13 cellular contexts compared by ENCODE assay signal in the genomic region with DNA sequence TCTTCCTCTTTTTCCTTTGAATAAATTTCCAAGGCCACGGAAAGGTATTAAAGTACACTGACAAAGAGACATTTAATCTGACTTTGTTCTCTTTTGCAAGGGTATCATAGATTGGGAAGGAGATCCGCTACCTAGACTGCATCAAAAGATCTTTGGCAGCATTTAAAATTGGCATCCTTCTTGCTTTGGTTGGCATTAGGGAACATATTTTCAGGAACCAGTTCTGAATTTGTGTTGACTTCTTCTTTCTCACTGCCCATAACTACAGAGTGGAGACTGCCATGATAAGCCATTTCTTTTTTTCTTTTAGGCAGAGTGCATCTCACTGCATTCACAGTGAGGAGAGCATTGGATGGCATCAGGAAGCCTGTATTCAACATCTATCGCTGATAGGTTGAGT.
DNase-seq lines count a peak whose midpoint lies in the region; ATAC-seq, FAIRE-seq and TF ChIP-seq lines count a peak whose summit lies in the region.
"Had no signal": no experiment of that assay in that cellular context is flagged by ENCODE, and none has a peak within 500 bp of the region (broad histone marks: within the 10 kb centered on the region; RNA-seq: fewer than 3 reads in every experiment).

No MANE protein-coding gene starts in this region.

- no peaks in the 10 kb centered on the region for H4K20me1 ChIP-seq in GM12878 (ENCODE audit: control insufficient read depth, insufficient read depth)

- H3K4me3 ChIP-seq in CD4-positive, CD25-positive, alpha-beta regulatory T cell (ENCODE audit: low read depth, low read length): no peak overlapping the region
- H3K4me3 ChIP-seq in GM12878: no peak overlapping the region

- WGBS in GM12878 (ENCODE audit: insufficient coverage, insufficient replicate concordance, low lambda C conversion rate, missing lambda C conversion rate): 96% methylated on average over 3 of the region's 3 CpGs

- no peak overlapping the region for H2AFZ ChIP-seq in GM12878 (ENCODE audit: control insufficient read depth, low read depth, low read length)

- no peaks in the 10 kb centered on the region for H3K36me3 Mint-ChIP-seq in CD4-positive, CD25-positive, alpha-beta regulatory T cell
- H3K36me3 Mint-ChIP-seq in IgD-negative memory B cell (no peaks in the 10 kb centered on the region), neural crest cell (ENCODE audit: low read depth) (peaks cover 6% of the 10 kb centered on the region)

- BruUV-seq in GM12878 (replicated peaks; lab: Mats Ljungman, UMichigan): no TSS peak

- no peak overlapping the region for H3K27ac ChIP-seq in CD4-positive, CD25-positive, alpha-beta regulatory T cell (ENCODE audit: insufficient read depth, low read length, poor library complexity, severe bottlenecking)
- no peak overlapping the region for H3K27ac ChIP-seq in GM12878 (ENCODE audit: control insufficient read depth, insufficient read depth)

- peaks cover 37 to 82% (median 73%) of the 10 kb centered on the region in 4 donors for H3K4me1 Mint-ChIP-seq in CD4-positive, CD25-positive, alpha-beta regulatory T cell
- H3K4me1 Mint-ChIP-seq in IgD-negative memory B cell (peaks cover 53 to 69% (median 56%) of the 10 kb centered on the region in 3 donors), neural crest cell (peaks cover 54% of the 10 kb centered on the region)

- peak overlapping the region; percentile 83; the same call in 1 of the 2 replicates for H3K4me2 ChIP-seq in GM12878 (ENCODE audit: control insufficient read depth, insufficient read depth)

- H3K9ac ChIP-seq in GM12878 (ENCODE audit: control insufficient read depth, insufficient read depth, low read length): no peak overlapping the region

- TF ChIP-seq POLR2A in GM12878 (IDR thresholded peaks at IDR 0.05; ENCODE audit: low read depth, low read length): no peak

- peak overlapping the region; percentile 60 to 95 (median 67) for H3K27ac Mint-ChIP-seq in CD4-positive, CD25-positive, alpha-beta regulatory T cell
- peak overlapping the region; percentile 66 to 97 (median 69) for H3K27ac Mint-ChIP-seq in IgD-negative memory B cell
- H3K27ac Mint-ChIP-seq in neural crest cell (ENCODE audit: unreplicated experiment): peak overlapping the region; percentile 39

- H3K9me3 ChIP-seq in CD4-positive, CD25-positive, alpha-beta regulatory T cell (ENCODE audit: control insufficient read depth in 2 of 2, low read length in 2 of 2): no peaks in the 10 kb centered on the region
- H3K9me3 ChIP-seq in GM12878 (replicated peaks; ENCODE audit: control insufficient read depth, insufficient read depth, low read length): no peaks in the 10 kb centered on the region

- CTCF ChIA-PET in GM12878 (lab: Yijun Ruan, JAX): interaction anchor here (1.1 to 1.2 kb wide), 3 partner anchors 10 to 50 kb away, joined by 3 to 5 read pairs (median 4); no protein-coding TSS in a partner anchor

- SMC1A ChIA-PET in GM12878 (lab: Charles Lee; ENCODE audit: uncharacterized antibody, unreplicated experiment): interaction anchor here (0.8 to 2.0 kb wide), 6 partner anchors 10 to 68 kb away, joined by 3 to 10 read pairs (median 4); no protein-coding TSS in a partner anchor

- peaks cover 42% of the 10 kb centered on the region for H3K79me2 ChIP-seq in GM12878 (ENCODE audit: control insufficient read depth, insufficient read depth, low read length)

- no peak for FAIRE-seq in GM12878 (lab: Jason Lieb, UNC)

- H3K4me3 Mint-ChIP-seq in CD4-positive, CD25-positive, alpha-beta regulatory T cell: peak overlapping the region in 1 of 4 donors; percentile 12
- H3K4me3 Mint-ChIP-seq in IgD-negative memory B cell (peak overlapping the region in 3 of 4 donors; percentile 75 to 93 (median 82)), neural crest cell (peak overlapping the region; percentile 27)
- H3K4me3 Mint-ChIP-seq: activated T-helper 1 cell treated with anti-CD3 and anti-CD28 coated beads, Interleukin-12 subunit alpha, Interleukin-12 subunit beta, Interleukin-2, Interleukin-4 antibody, amounts not matched to agents 30 ng/mL and 10 ng/mL and 1 ng/mL, durations not matched to agents 14 hours and 24 hours and 36 hours had no signal

- no peak for TF ChIP-seq RAD21 in GM12878 (IDR thresholded peaks at IDR 0.05; ENCODE audit: insufficient read depth, low read depth, low read length)

- RAD21 ChIA-PET in GM12878 (lab: Charles Lee; ENCODE audit: unreplicated experiment): interaction anchor here (0.6 to 1.5 kb wide), 3 partner anchors 11 to 52 kb away, joined by 3 to 4 read pairs (median 3); no protein-coding TSS in a partner anchor

- TF ChIP-seq CTCF in GM12878 (IDR thresholded peaks at IDR 0.05 in 2 of 3, conservative IDR thresholded peaks at IDR 0.05 in 1 of 3; ENCODE audit: control insufficient read depth in 2 of 3, extremely low read depth in 1 of 3, insufficient read depth in 1 of 3, low read depth in 3 of 3, low read length in 3 of 3): no peak
- no peak for TF ChIP-seq CTCF in neural crest cell (conservative IDR thresholded peaks at IDR 0.05)

- peaks cover 41% of the 10 kb centered on the region for H3K4me1 ChIP-seq in CD4-positive, CD25-positive, alpha-beta regulatory T cell (ENCODE audit: control insufficient read depth, insufficient read depth, low read length, poor library complexity, severe bottlenecking)
- peaks cover 49% of the 10 kb centered on the region for H3K4me1 ChIP-seq in GM12878 (ENCODE audit: control insufficient read depth, insufficient read depth, low read length)

- intact Hi-C loops in GM12878 (cut with micrococcal nuclease; ENCODE audit: unreplicated experiment): loop anchor here (2.0 kb wide), 1 partner anchor 14 kb away; no protein-coding TSS in a partner anchor

- TF ChIP-seq EP300 in GM12878 (IDR thresholded peaks at IDR 0.05; ENCODE audit: borderline replicate concordance in 1 of 2, control insufficient read depth in 1 of 2, low read depth in 2 of 2, low read length in 2 of 2): no peak

- no peaks in the 10 kb centered on the region for H3K36me3 ChIP-seq in CD4-positive, CD25-positive, alpha-beta regulatory T cell (ENCODE audit: control insufficient read depth, insufficient read depth, low read length)
- no peaks in the 10 kb centered on the region for H3K36me3 ChIP-seq in GM12878 (ENCODE audit: control insufficient read depth in 2 of 2, insufficient read depth in 2 of 2, low read length in 1 of 2)

- no peaks in the 10 kb centered on the region for H3K27me3 Mint-ChIP-seq in CD4-positive, CD25-positive, alpha-beta regulatory T cell
- H3K27me3 Mint-ChIP-seq in IgD-negative memory B cell (no peaks in the 10 kb centered on the region), neural crest cell (ENCODE audit: low read depth) (no peaks in the 10 kb centered on the region)

- ATAC-seq in CD4-positive, CD25-positive, alpha-beta regulatory T cell (ENCODE audit: low read depth in 2 of 2): no peak
- ATAC-seq in GM12878 (no peak), HG03139 (IDR thresholded peaks at IDR 0.05; ENCODE audit: unreplicated experiment) (no peak)
- ATAC-seq: right cardiac atrium had no signal

- in situ Hi-C loops in GM12878 (cut with MboI): no loop called here

- no peak for DNase-seq in CD4-positive, CD25-positive, alpha-beta regulatory T cell
- DNase-seq in GM12878 (ENCODE audit: low read depth, low spot score): no peak
- no peak for DNase-seq in neural crest cell (ENCODE audit: low read depth, low spot score)
- no peak for DNase-seq in DMS153 treated with DMSO at 0.1 percent for 48 hours (lab: John Stamatoyannopoulos, UW; ENCODE audit: unreplicated experiment)
- no peak for DNase-seq in NCI-H1092 (lab: John Stamatoyannopoulos, UW)
- DNase-seq in activated gamma-delta T cell (lab: John Stamatoyannopoulos, UW): no peak
- DNase-seq: activated CD4-positive, CD25-positive, alpha-beta regulatory T cell; COR-L47; NCI-H524; right cardiac atrium had no signal

- no peaks in the 10 kb centered on the region for H3K9me3 Mint-ChIP-seq in CD4-positive, CD25-positive, alpha-beta regulatory T cell
- H3K9me3 Mint-ChIP-seq in IgD-negative memory B cell (no peaks in the 10 kb centered on the region), neural crest cell (peaks cover 5% of the 10 kb centered on the region)
- H3K9me3 Mint-ChIP-seq: activated T-helper 1 cell treated with anti-CD3 and anti-CD28 coated beads, Interleukin-12 subunit alpha, Interleukin-12 subunit beta, Interleukin-2, Interleukin-4 antibody, amounts not matched to agents 30 ng/mL and 10 ng/mL and 1 ng/mL, durations not matched to agents 14 hours and 24 hours and 36 hours had no signal

- H3K27me3 ChIP-seq in CD4-positive, CD25-positive, alpha-beta regulatory T cell (ENCODE audit: control insufficient read depth, insufficient read depth, low read length): no peaks in the 10 kb centered on the region
- H3K27me3 ChIP-seq in GM12878 (replicated peaks in 1 of 2; ENCODE audit: control insufficient read depth in 2 of 2, insufficient read depth in 2 of 2, low read length in 1 of 2): no peaks in the 10 kb centered on the region

- POLR2A ChIA-PET in GM12878 (lab: Charles Lee): interaction anchor here (1.6 kb wide), 1 partner anchor 9 kb away, joined by 4 read pairs; no protein-coding TSS in a partner anchor

TF ChIP-seq in GM12878, 131 proteins besides CTCF, POLR2A, EP300 and RAD21 (continues in another document):
- TF ChIP-seq, protein P1, sequence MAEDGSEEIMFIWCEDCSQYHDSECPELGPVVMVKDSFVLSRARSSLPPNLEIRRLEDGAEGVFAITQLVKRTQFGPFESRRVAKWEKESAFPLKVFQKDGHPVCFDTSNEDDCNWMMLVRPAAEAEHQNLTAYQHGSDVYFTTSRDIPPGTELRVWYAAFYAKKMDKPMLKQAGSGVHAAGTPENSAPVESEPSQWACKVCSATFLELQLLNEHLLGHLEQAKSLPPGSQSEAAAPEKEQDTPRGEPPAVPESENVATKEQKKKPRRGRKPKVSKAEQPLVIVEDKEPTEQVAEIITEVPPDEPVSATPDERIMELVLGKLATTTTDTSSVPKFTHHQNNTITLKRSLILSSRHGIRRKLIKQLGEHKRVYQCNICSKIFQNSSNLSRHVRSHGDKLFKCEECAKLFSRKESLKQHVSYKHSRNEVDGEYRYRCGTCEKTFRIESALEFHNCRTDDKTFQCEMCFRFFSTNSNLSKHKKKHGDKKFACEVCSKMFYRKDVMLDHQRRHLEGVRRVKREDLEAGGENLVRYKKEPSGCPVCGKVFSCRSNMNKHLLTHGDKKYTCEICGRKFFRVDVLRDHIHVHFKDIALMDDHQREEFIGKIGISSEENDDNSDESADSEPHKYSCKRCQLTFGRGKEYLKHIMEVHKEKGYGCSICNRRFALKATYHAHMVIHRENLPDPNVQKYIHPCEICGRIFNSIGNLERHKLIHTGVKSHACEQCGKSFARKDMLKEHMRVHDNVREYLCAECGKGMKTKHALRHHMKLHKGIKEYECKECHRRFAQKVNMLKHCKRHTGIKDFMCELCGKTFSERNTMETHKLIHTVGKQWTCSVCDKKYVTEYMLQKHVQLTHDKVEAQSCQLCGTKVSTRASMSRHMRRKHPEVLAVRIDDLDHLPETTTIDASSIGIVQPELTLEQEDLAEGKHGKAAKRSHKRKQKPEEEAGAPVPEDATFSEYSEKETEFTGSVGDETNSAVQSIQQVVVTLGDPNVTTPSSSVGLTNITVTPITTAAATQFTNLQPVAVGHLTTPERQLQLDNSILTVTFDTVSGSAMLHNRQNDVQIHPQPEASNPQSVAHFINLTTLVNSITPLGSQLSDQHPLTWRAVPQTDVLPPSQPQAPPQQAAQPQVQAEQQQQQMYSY (CRISPR knock-in tag; IDR thresholded peaks at IDR 0.05): no peak
- TF ChIP-seq MYB (IDR thresholded peaks at IDR 0.05; ENCODE audit: borderline replicate concordance, low read depth, low read length): no peak
